13 cellular contexts compared by ENCODE assay signal in the genomic region with DNA sequence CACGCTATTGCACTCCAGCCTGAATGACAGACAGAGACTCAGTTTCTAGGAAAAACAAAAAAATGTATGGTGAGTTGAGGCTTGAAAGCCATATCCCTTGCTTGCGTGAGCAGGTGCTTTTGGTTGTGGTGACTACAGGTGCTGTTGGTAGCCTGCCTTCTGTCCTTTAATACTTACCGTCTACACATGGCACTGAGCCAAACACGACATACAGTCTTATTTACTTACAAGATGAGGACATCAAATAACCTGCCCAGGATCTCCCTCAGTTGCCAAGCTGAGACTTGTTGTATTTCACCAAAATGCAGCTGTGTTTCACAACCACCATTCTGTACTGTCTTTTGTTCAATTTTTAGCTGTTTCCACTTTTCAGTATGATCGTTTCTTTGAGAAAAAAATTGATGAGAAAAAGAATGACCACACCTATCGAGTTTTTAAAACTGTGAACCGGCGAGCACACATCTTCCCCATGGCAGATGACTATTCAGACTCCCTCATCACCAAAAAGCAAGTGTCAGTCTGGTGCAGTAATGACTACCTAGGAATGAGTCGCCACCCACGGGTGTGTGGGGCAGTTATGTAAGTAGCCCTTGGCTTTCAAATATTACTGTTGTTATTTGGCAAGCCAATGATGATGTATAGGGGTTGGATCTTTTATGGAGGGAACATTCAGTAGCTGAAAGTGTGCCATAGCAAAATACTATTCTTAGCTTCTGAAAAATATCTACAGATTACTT. TPM values are rescaled to one million over a fixed set of nuclear protein-coding genes. Genes with fewer than 3 reads are reported as not detected.
DNase-seq lines count a peak whose midpoint lies in the region; ATAC-seq, FAIRE-seq and TF ChIP-seq lines count a peak whose summit lies in the region.
"Had no signal": no experiment of that assay in that cellular context is flagged by ENCODE, and none has a peak within 500 bp of the region (broad histone marks: within the 10 kb centered on the region; RNA-seq: fewer than 3 reads in every experiment).

No MANE protein-coding gene starts in this region.

- peak overlapping the region; percentile 38 for H3K27ac Mint-ChIP-seq in activated CD4-positive, alpha-beta memory T cell treated with anti-CD3 and anti-CD28 coated beads, Interleukin-2, amount 10 ng/mL, durations not matched to agents 7 days and 5 days
- H3K27ac Mint-ChIP-seq: brain had no signal

- peaks cover 81% of the 10 kb centered on the region for H3K36me3 ChIP-seq in neutrophil

- H3K4me1 ChIP-seq in neutrophil (ENCODE audit: control insufficient read depth in 1 of 2, insufficient read depth in 1 of 2, low read depth in 1 of 2, low read length in 1 of 2), result peaks cover 70 to 71% of the 10 kb centered on the region in 2 experiments

- FAIRE-seq in H54 (lab: Jason Lieb, UNC) (no peak), D721Med (lab: Jason Lieb, UNC) (no peak)

- ATAC-seq in GM19463 (IDR thresholded peaks at IDR 0.05; ENCODE audit: unreplicated experiment), result no peak
- ATAC-seq: gastroesophageal sphincter had no signal

- TF ChIP-seq POLR2A in H54 (IDR thresholded peaks at IDR 0.05; ENCODE audit: low read depth, low read length), result no peak

- no peaks in the 10 kb centered on the region for H3K9me3 Mint-ChIP-seq in activated CD4-positive, alpha-beta memory T cell treated with anti-CD3 and anti-CD28 coated beads, Interleukin-2, amount 10 ng/mL, durations not matched to agents 7 days and 5 days
- H3K9me3 Mint-ChIP-seq: brain had no signal

- peak overlapping the region in 1 of 2 experiments; percentile 2 for H3K4me3 ChIP-seq in neutrophil (ENCODE audit: low read depth in 1 of 2, low read length in 1 of 2)
- H3K4me3 ChIP-seq: gastroesophageal sphincter, thoracic aorta had no signal

- no peaks in the 10 kb centered on the region for H3K9me3 ChIP-seq in neutrophil
- H3K9me3 ChIP-seq: gastroesophageal sphincter, thoracic aorta had no signal

- CTCF ChIA-PET in activated CD4-positive, alpha-beta memory T cell treated with anti-CD3 and anti-CD28 coated beads, Interleukin-2, amount 10 ng/mL, durations not matched to agents 7 days and 5 days (lab: Charles Lee), result interaction anchor here (1.1 to 2.6 kb wide), 3 partner anchors 10 to 50 kb away, joined by 4 to 16 read pairs (median 5); a partner anchor contains a TSS

- H3K27ac ChIP-seq in neutrophil, result peak overlapping the region; percentile 89
- H3K27ac ChIP-seq: gastroesophageal sphincter, thoracic aorta had no signal

- no peaks in the 10 kb centered on the region for H3K27me3 Mint-ChIP-seq in activated CD4-positive, alpha-beta memory T cell treated with anti-CD3 and anti-CD28 coated beads, Interleukin-2, amount 10 ng/mL, durations not matched to agents 7 days and 5 days
- H3K27me3 Mint-ChIP-seq: brain had no signal

- peaks cover 56% of the 10 kb centered on the region for H3K4me1 Mint-ChIP-seq in activated CD4-positive, alpha-beta memory T cell treated with anti-CD3 and anti-CD28 coated beads, Interleukin-2, amount 10 ng/mL, durations not matched to agents 7 days and 5 days

- POLR2A ChIA-PET in activated CD4-positive, alpha-beta memory T cell treated with anti-CD3 and anti-CD28 coated beads, Interleukin-2, amount 10 ng/mL, durations not matched to agents 7 days and 5 days (lab: Charles Lee), result interaction anchor here (1.1 to 2.0 kb wide), 4 partner anchors 10 to 34 kb away, joined by 3 to 6 read pairs (median 4); a partner anchor contains a TSS

- TF ChIP-seq CTCF in neutrophil (IDR thresholded peaks at IDR 0.05) (no peak), D721Med (IDR thresholded peaks at IDR 0.05; ENCODE audit: insufficient read depth, missing control alignments) (no peak)

- no peaks in the 10 kb centered on the region for H3K27me3 ChIP-seq in neutrophil
- H3K27me3 ChIP-seq: gastroesophageal sphincter had no signal

- DNase-seq in NCI-H2107 treated with DMSO at 0.1 percent for 48 hours (lab: John Stamatoyannopoulos, UW; ENCODE audit: unreplicated experiment) (peak; percentile 49), NCI-H2107 (lab: John Stamatoyannopoulos, UW) (no peak), NCI-H1417 (lab: John Stamatoyannopoulos, UW) (peak; percentile 33 to 87 (median 59)), H54 (ENCODE audit: insufficient read length, low spot score) (no peak), D721Med (ENCODE audit: insufficient read length, low spot score) (no peak)
- DNase-seq in activated CD4-positive, alpha-beta memory T cell treated with anti-CD3 and anti-CD28 coated beads, Interleukin-2, amount 10 ng/mL, durations not matched to agents 7 days and 5 days, result no peak
- DNase-seq: activated CD4-positive, alpha-beta T cell treated with anti-CD3 and anti-CD28 coated beads, Interleukin-2, amount 50 U/mL, for 1 hour had no signal

- no peak overlapping the region for H3K4me3 Mint-ChIP-seq in activated CD4-positive, alpha-beta memory T cell treated with anti-CD3 and anti-CD28 coated beads, Interleukin-2, amount 10 ng/mL, durations not matched to agents 7 days and 5 days
- H3K4me3 Mint-ChIP-seq: brain had no signal

- peaks cover 94% of the 10 kb centered on the region for H3K36me3 Mint-ChIP-seq in activated CD4-positive, alpha-beta memory T cell treated with anti-CD3 and anti-CD28 coated beads, Interleukin-2, amount 10 ng/mL, durations not matched to agents 7 days and 5 days (ENCODE audit: low read depth)

RNA-seq across cellular contexts. Expression of a gene that starts 6.5 kb away (rescaled TPM):
- 10 to 100 TPM; 62.1 to 62.6 TPM for total RNA-seq in activated CD4-positive, alpha-beta memory T cell treated with anti-CD3 and anti-CD28 coated beads, Interleukin-2, amount 10 ng/mL, durations not matched to agents 7 days and 5 days

RNA-seq across cellular contexts. Expression of a gene that starts 20.9 kb away (rescaled TPM):
- total RNA-seq in activated CD4-positive, alpha-beta memory T cell treated with anti-CD3 and anti-CD28 coated beads, Interleukin-2, amount 10 ng/mL, durations not matched to agents 7 days and 5 days, result under 1 TPM; 0.55 to 0.83 TPM
- total RNA-seq: A673, gastroesophageal sphincter, thoracic aorta had no signal

RNA-seq across cellular contexts. Expression of a gene that starts 34.5 kb away (rescaled TPM):
- total RNA-seq in activated CD4-positive, alpha-beta memory T cell treated with anti-CD3 and anti-CD28 coated beads, Interleukin-2, amount 10 ng/mL, durations not matched to agents 7 days and 5 days, result 100 to 1,000 TPM; 118 to 119 TPM

RNA-seq across cellular contexts. Expression of a gene that starts 41.1 kb away (rescaled TPM):
- 100 to 1,000 TPM; 123 to 124 TPM for total RNA-seq in activated CD4-positive, alpha-beta memory T cell treated with anti-CD3 and anti-CD28 coated beads, Interleukin-2, amount 10 ng/mL, durations not matched to agents 7 days and 5 days

RNA-seq across cellular contexts. Expression of a gene that starts 50.3 kb away (rescaled TPM):
- total RNA-seq in activated CD4-positive, alpha-beta memory T cell treated with anti-CD3 and anti-CD28 coated beads, Interleukin-2, amount 10 ng/mL, durations not matched to agents 7 days and 5 days, result 10 to 100 TPM; 24.8 to 25.6 TPM

Comparison
In these comparisons a context has a peak if more than half of its experiments do, and no peak if none do; other contexts are left out.
1. DNase-seq: peak in NCI-H2107 treated with DMSO at 0.1 percent for 48 hours (single experiment) and NCI-H1417 (3 of 3); none in NCI-H2107 (single experiment), activated CD4-positive, alpha-beta memory T cell treated with anti-CD3 and anti-CD28 coated beads, Interleukin-2, amount 10 ng/mL, durations not matched to agents 7 days and 5 days (single experiment), H54 (single experiment) and D721Med (single experiment).